In the genomic region with DNA sequence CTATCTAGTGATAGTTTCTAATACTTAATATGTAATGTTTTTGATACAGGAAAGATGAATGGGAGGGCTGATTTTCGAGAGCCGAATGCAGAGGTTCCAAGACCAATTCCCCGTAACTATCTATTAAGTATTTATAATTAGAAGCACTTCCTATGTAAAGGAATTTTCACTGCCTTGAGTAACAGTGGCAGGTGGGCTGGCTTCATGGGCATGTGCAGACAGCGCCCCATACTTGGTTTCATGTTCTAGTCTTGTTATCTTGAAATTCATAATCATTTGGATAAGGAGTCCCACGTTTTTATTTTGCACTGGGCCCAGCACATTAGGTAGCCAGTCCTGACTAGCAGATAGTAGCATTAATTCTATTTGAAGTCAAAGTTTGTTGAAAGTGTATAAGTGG, we compare ENCODE assay signal across 9 cellular contexts. TPM values are rescaled to one million over a fixed set of nuclear protein-coding genes. Genes with fewer than 3 reads are reported as not detected.
A peak's percentile ranks its signal among the peaks of the same experiment; 100 is the strongest.
DNase-seq lines count a peak whose midpoint lies in the region; ATAC-seq, FAIRE-seq and TF ChIP-seq lines count a peak whose summit lies in the region.
"Had no signal": no experiment of that assay in that cellular context is flagged by ENCODE, and none has a peak within 500 bp of the region (broad histone marks: within the 10 kb centered on the region; RNA-seq: fewer than 3 reads in every experiment).

No MANE protein-coding gene starts in this region.

- H3K4me2 ChIP-seq in BLaER1 treated with 17β-estradiol and CSF1 and Interleukin-3, amounts not matched to agents 10 nM and 100 nM: peak overlapping the region; percentile 63 to 96 (median 82)

- H3K36me3 Mint-ChIP-seq in mesothelial cell of epicardium: peaks cover 19% of the 10 kb centered on the region

- H3K36me3 ChIP-seq in BLaER1 treated with 17β-estradiol and CSF1 and Interleukin-3, amounts not matched to agents 10 nM and 100 nM: peaks cover 40 to 52% (median 48%) of the 10 kb centered on the region in 11 experiments
- H3K36me3 ChIP-seq in HUES6 (ENCODE audit: control insufficient read depth, insufficient read depth, low read length) (peaks cover 46% of the 10 kb centered on the region), upper lobe of right lung (peaks cover 45% of the 10 kb centered on the region)

- H3K9ac ChIP-seq in BLaER1 treated with 17β-estradiol and CSF1 and Interleukin-3, amounts not matched to agents 10 nM and 100 nM: peak overlapping the region in 3 of 11 experiments; percentile 97 to 100 (median 99); a peak in 5 of 22 replicates
- no peak overlapping the region for H3K9ac ChIP-seq in HUES6 (ENCODE audit: low read length)

- peaks cover 0 to 11% (median 8%) of the 10 kb centered on the region in 11 experiments; a peak in 14 of 22 replicates for H3K9me3 ChIP-seq in BLaER1 treated with 17β-estradiol and CSF1 and Interleukin-3, amounts not matched to agents 10 nM and 100 nM (replicated peaks in 1 of 11)
- H3K9me3 ChIP-seq in HUES6 (ENCODE audit: control insufficient read depth, insufficient read depth, low read depth, low read length) (no peaks in the 10 kb centered on the region), upper lobe of right lung (no peaks in the 10 kb centered on the region)

- H3K4me3 Mint-ChIP-seq in mesothelial cell of epicardium: peak overlapping the region; percentile 100

- intact Hi-C loops in upper lobe of right lung (cut with DNase I): no loop called here

- H3K27me3 ChIP-seq in BLaER1 treated with 17β-estradiol and CSF1 and Interleukin-3, amounts not matched to agents 10 nM and 100 nM: no peaks in the 10 kb centered on the region
- no peaks in the 10 kb centered on the region for H3K27me3 ChIP-seq in HUES6 (ENCODE audit: control insufficient read depth, insufficient read depth, low read length)
- no peaks in the 10 kb centered on the region for H3K27me3 ChIP-seq in upper lobe of right lung

- H3K4me1 ChIP-seq in BLaER1 treated with 17β-estradiol and CSF1 and Interleukin-3, amounts not matched to agents 10 nM and 100 nM: peaks cover 12 to 22% (median 14%) of the 10 kb centered on the region in 10 experiments
- H3K4me1 ChIP-seq in HUES6 (ENCODE audit: control insufficient read depth, insufficient read depth, low read length) (peaks cover 7% of the 10 kb centered on the region), upper lobe of right lung (peaks cover 20% of the 10 kb centered on the region)

- peak overlapping the region in 3 of 11 experiments; percentile 99 to 100 (median 99); a peak in 3 of 22 replicates for H3K27ac ChIP-seq in BLaER1 treated with 17β-estradiol and CSF1 and Interleukin-3, amounts not matched to agents 10 nM and 100 nM
- H3K27ac ChIP-seq in HUES6 (ENCODE audit: low read depth, low read length): no peak overlapping the region
- no peak overlapping the region for H3K27ac ChIP-seq in upper lobe of right lung

- no peaks in the 10 kb centered on the region for H3K27me3 Mint-ChIP-seq in mesothelial cell of epicardium (ENCODE audit: low read depth)

- peak overlapping the region in 9 of 10 experiments; percentile 72 to 97 (median 87); a peak in 12 of 20 replicates for H3K4me3 ChIP-seq in BLaER1 treated with 17β-estradiol and CSF1 and Interleukin-3, amounts not matched to agents 10 nM and 100 nM
- H3K4me3 ChIP-seq in HUES6 (ENCODE audit: low read depth, low read length): peak overlapping the region; percentile 91
- peak overlapping the region; percentile 99 for H3K4me3 ChIP-seq in astrocyte of the cerebellum (ENCODE audit: low read depth, low read length)
- no peak overlapping the region for H3K4me3 ChIP-seq in upper lobe of right lung

- CTCF ChIA-PET in GM10248 (lab: Yijun Ruan, JAX): interaction anchor here (0.7 kb wide), 1 partner anchor 9 kb away, joined by 4 read pairs; no protein-coding TSS in a partner anchor

- TF ChIP-seq CTCF in astrocyte of the cerebellum (IDR thresholded peaks at IDR 0.05; ENCODE audit: low read depth, low read length, missing control alignments): no peak
- TF ChIP-seq CTCF in mesothelial cell of epicardium (IDR thresholded peaks at IDR 0.05; ENCODE audit: unreplicated experiment): no peak
- no peak for TF ChIP-seq CTCF in GM10248 (IDR thresholded peaks at IDR 0.05; ENCODE audit: control extremely low read depth, extremely low read depth, low read depth, missing control alignments)
- TF ChIP-seq CTCF in upper lobe of right lung (IDR thresholded peaks at IDR 0.05): no peak

- no peak for FAIRE-seq in HTR-8/SVneo (lab: Jason Lieb, UNC)

- DNase-seq in astrocyte of the cerebellum (ENCODE audit: low read depth) (no peak), mesothelial cell of epicardium (ENCODE audit: low spot score in 2 of 2, unreplicated experiment in 2 of 2) (no peak), GM10248 (ENCODE audit: extremely low spot score) (no peak), SW480 (ENCODE audit: low spot score) (no peak), upper lobe of right lung (no peak), HTR-8/SVneo (ENCODE audit: insufficient read length, low spot score) (no peak)
- DNase-seq: amniotic stem cell had no signal

- H3K4me1 Mint-ChIP-seq in mesothelial cell of epicardium: peaks cover 21% of the 10 kb centered on the region

- H4K20me1 ChIP-seq in BLaER1 treated with 17β-estradiol and CSF1 and Interleukin-3, amounts not matched to agents 10 nM and 100 nM: peaks cover 0 to 4% (median 0%) of the 10 kb centered on the region in 11 experiments; a peak in 2 of 22 replicates

- POLR2A ChIA-PET in GM10248 (lab: Yijun Ruan, JAX): no interaction called here

- ATAC-seq in upper lobe of right lung: no peak

- H3K27ac Mint-ChIP-seq in mesothelial cell of epicardium: peak overlapping the region; percentile 71

- in situ Hi-C loops in astrocyte of the cerebellum (cut with HindIII; ENCODE audit: low sequenced_read_pairs): no loop called here

- no peaks in the 10 kb centered on the region for H3K9me3 Mint-ChIP-seq in mesothelial cell of epicardium

RNA-seq across cellular contexts. Expression of gene OCIAD1, which starts 1.7 kb away (rescaled TPM):
- total RNA-seq in mesothelial cell of epicardium (143 to 149 TPM (median 146 TPM) in 3 replicates), upper lobe of right lung (101 TPM)

RNA-seq across cellular contexts. Expression of gene FRYL, which starts 52.5 kb away (rescaled TPM):
- total RNA-seq in mesothelial cell of epicardium: 55.5 to 57.0 TPM (median 56.8 TPM) in 3 replicates
- 71.9 TPM for total RNA-seq in upper lobe of right lung
